Comparison of ENCODE assay signal across 1 cellular context in genomic region chr13:50365300-50365682, GRCh38.
TF ChIP-seq lines count a peak whose summit lies in the region.

No MANE protein-coding gene starts in this region.

TF ChIP-seq in HepG2, 621 proteins besides CTCF, POLR2A, EP300 and RAD21 (continued from another document):
- TF ChIP-seq AKNA (CRISPR knock-in tag; IDR thresholded peaks at IDR 0.05; ENCODE audit: borderline replicate concordance) (no peak), DMTF1 (CRISPR knock-in tag; IDR thresholded peaks at IDR 0.05) (no peak), ZC3H13 (CRISPR knock-in tag; IDR thresholded peaks at IDR 0.05) (no peak), HOXD1 (CRISPR knock-in tag; IDR thresholded peaks at IDR 0.05) (no peak), TSC22D2 (CRISPR knock-in tag; IDR thresholded peaks at IDR 0.05; ENCODE audit: borderline replicate concordance) (no peak), U2AF2 (IDR thresholded peaks at IDR 0.05; ENCODE audit: low read depth, low read length) (no peak), RBAK (CRISPR knock-in tag; IDR thresholded peaks at IDR 0.05) (no peak), ZBTB7A (CRISPR knock-in tag; IDR thresholded peaks at IDR 0.05) (no peak), ZBTB8A (CRISPR knock-in tag; IDR thresholded peaks at IDR 0.05; ENCODE audit: borderline replicate concordance, low read depth) (no peak), NAIF1 (CRISPR knock-in tag; IDR thresholded peaks at IDR 0.05; ENCODE audit: borderline replicate concordance) (no peak)
